In genomic region chr20:35661908-35662307, GRCh38 we compare ENCODE assay signal across 11 cellular contexts. TPM values are rescaled to one million over a fixed set of nuclear protein-coding genes. Genes with fewer than 3 reads are reported as not detected.
DNase-seq lines count a peak whose midpoint lies in the region; ATAC-seq, FAIRE-seq and TF ChIP-seq lines count a peak whose summit lies in the region.
"Had no signal": no experiment of that assay in that cellular context is flagged by ENCODE, and none has a peak within 500 bp of the region (broad histone marks: within the 10 kb centered on the region; RNA-seq: fewer than 3 reads in every experiment).

No MANE protein-coding gene starts in this region.

- DNase-seq in activated CD8-positive, alpha-beta memory T cell treated with anti-CD3 and anti-CD28 coated beads, Interleukin-2, amount 10 ng/mL, durations not matched to agents 7 days and 5 days: no peak
- no peak for DNase-seq in activated CD8-positive, alpha-beta memory T cell treated with anti-CD3 and anti-CD28 coated beads, Interleukin-2, amount 50 U/mL, for 48 hours
- DNase-seq in activated CD4-positive, alpha-beta memory T cell treated with anti-CD3 and anti-CD28 coated beads, Interleukin-2, amount 10 ng/mL, durations not matched to agents 7 days and 5 days: no peak
- no peak for DNase-seq in foreskin fibroblast
- no peak for DNase-seq in stimulated activated naive B cell treated with anti-CD40 and anti-IgM and Interleukin-4, amounts not matched to agents 10 μg/mL and 1 μg/mL and 100 μg/mL, for 72 hours
- DNase-seq in RCC 7860 (ENCODE audit: low spot score): no peak
- no peak for DNase-seq in stimulated activated CD4-positive, alpha-beta T cell treated with anti-CD3 and anti-CD28 coated beads, Interleukin-2, amount 100 ng/mL, for 24 hours
- no peak for DNase-seq in NCI-H2029 treated with DMSO at 0.1 percent for 48 hours (lab: John Stamatoyannopoulos, UW)
- DNase-seq: C1 segment of cervical spinal cord, occipital lobe had no signal

- H3K4me3 Mint-ChIP-seq in activated CD8-positive, alpha-beta memory T cell treated with anti-CD3 and anti-CD28 coated beads, Interleukin-2, amount 10 ng/mL, durations not matched to agents 7 days and 5 days: peak overlapping the region; percentile 96
- H3K4me3 Mint-ChIP-seq in activated CD4-positive, alpha-beta memory T cell treated with anti-CD3 and anti-CD28 coated beads, Interleukin-2, amount 10 ng/mL, durations not matched to agents 7 days and 5 days: peak overlapping the region; percentile 95
- H3K4me3 Mint-ChIP-seq in stimulated activated naive B cell treated with anti-CD40 and anti-IgM and Interleukin-4, amounts not matched to agents 10 μg/mL and 1 μg/mL and 100 μg/mL, for 72 hours: peak overlapping the region; percentile 94 to 97

- peaks cover 59% of the 10 kb centered on the region for H3K4me1 Mint-ChIP-seq in activated CD8-positive, alpha-beta memory T cell treated with anti-CD3 and anti-CD28 coated beads, Interleukin-2, amount 10 ng/mL, durations not matched to agents 7 days and 5 days
- H3K4me1 Mint-ChIP-seq in activated CD4-positive, alpha-beta memory T cell treated with anti-CD3 and anti-CD28 coated beads, Interleukin-2, amount 10 ng/mL, durations not matched to agents 7 days and 5 days: peaks cover 67% of the 10 kb centered on the region
- peaks cover 23 to 55% of the 10 kb centered on the region in 2 donors for H3K4me1 Mint-ChIP-seq in stimulated activated naive B cell treated with anti-CD40 and anti-IgM and Interleukin-4, amounts not matched to agents 10 μg/mL and 1 μg/mL and 100 μg/mL, for 72 hours

- H3K9me3 Mint-ChIP-seq in activated CD8-positive, alpha-beta memory T cell treated with anti-CD3 and anti-CD28 coated beads, Interleukin-2, amount 10 ng/mL, durations not matched to agents 7 days and 5 days (ENCODE audit: low read depth): no peaks in the 10 kb centered on the region
- H3K9me3 Mint-ChIP-seq in activated CD4-positive, alpha-beta memory T cell treated with anti-CD3 and anti-CD28 coated beads, Interleukin-2, amount 10 ng/mL, durations not matched to agents 7 days and 5 days: no peaks in the 10 kb centered on the region
- no peaks in the 10 kb centered on the region for H3K9me3 Mint-ChIP-seq in stimulated activated naive B cell treated with anti-CD40 and anti-IgM and Interleukin-4, amounts not matched to agents 10 μg/mL and 1 μg/mL and 100 μg/mL, for 72 hours

- no peak for TF ChIP-seq CTCF in foreskin fibroblast (IDR thresholded peaks at IDR 0.05; ENCODE audit: low read depth, low read length)

- H3K27ac Mint-ChIP-seq in activated CD8-positive, alpha-beta memory T cell treated with anti-CD3 and anti-CD28 coated beads, Interleukin-2, amount 10 ng/mL, durations not matched to agents 7 days and 5 days: peak overlapping the region; percentile 95
- H3K27ac Mint-ChIP-seq in activated CD4-positive, alpha-beta memory T cell treated with anti-CD3 and anti-CD28 coated beads, Interleukin-2, amount 10 ng/mL, durations not matched to agents 7 days and 5 days: peak overlapping the region; percentile 98
- peak overlapping the region; percentile 48 for H3K27ac Mint-ChIP-seq in stimulated activated naive B cell treated with anti-CD40 and anti-IgM and Interleukin-4, amounts not matched to agents 10 μg/mL and 1 μg/mL and 100 μg/mL, for 72 hours

- H3K36me3 Mint-ChIP-seq in activated CD8-positive, alpha-beta memory T cell treated with anti-CD3 and anti-CD28 coated beads, Interleukin-2, amount 10 ng/mL, durations not matched to agents 7 days and 5 days: peaks cover 37% of the 10 kb centered on the region
- peaks cover 48% of the 10 kb centered on the region for H3K36me3 Mint-ChIP-seq in activated CD4-positive, alpha-beta memory T cell treated with anti-CD3 and anti-CD28 coated beads, Interleukin-2, amount 10 ng/mL, durations not matched to agents 7 days and 5 days (ENCODE audit: low read depth)
- H3K36me3 Mint-ChIP-seq in stimulated activated naive B cell treated with anti-CD40 and anti-IgM and Interleukin-4, amounts not matched to agents 10 μg/mL and 1 μg/mL and 100 μg/mL, for 72 hours: peaks cover 17 to 38% of the 10 kb centered on the region in 2 donors

- peak overlapping the region; percentile 79 to 87 for H3K4me3 ChIP-seq in foreskin fibroblast (ENCODE audit: low read depth in 1 of 2, low read length in 2 of 2)

- POLR2A ChIA-PET in activated CD4-positive, alpha-beta memory T cell treated with anti-CD3 and anti-CD28 coated beads, Interleukin-2, amount 10 ng/mL, durations not matched to agents 7 days and 5 days (lab: Charles Lee): interaction anchor here (0.9 to 10.3 kb wide), 10 partner anchors 12 to 291 kb away, joined by 3 to 198 read pairs (median 16); partner anchors contain the start of genes NFS1, RBM39, ROMO1 and SPAG4

- CTCF ChIA-PET in activated CD8-positive, alpha-beta memory T cell treated with anti-CD3 and anti-CD28 coated beads, Interleukin-2, amount 10 ng/mL, durations not matched to agents 7 days and 5 days (lab: Charles Lee): interaction anchor here (0.8 to 8.2 kb wide), 3 partner anchors 10 to 61 kb away, joined by 3 to 59 read pairs (median 13); no protein-coding TSS in a partner anchor
- CTCF ChIA-PET in activated CD4-positive, alpha-beta memory T cell treated with anti-CD3 and anti-CD28 coated beads, Interleukin-2, amount 10 ng/mL, durations not matched to agents 7 days and 5 days (lab: Charles Lee): interaction anchor here (0.9 kb wide), 1 partner anchor 46 kb away, joined by 4 read pairs; the partner anchor contains the start of gene SPAG4

- FAIRE-seq in RCC 7860 (lab: Jason Lieb, UNC): no peak
- FAIRE-seq: urothelium cell line had no signal

- H3K27me3 Mint-ChIP-seq in activated CD8-positive, alpha-beta memory T cell treated with anti-CD3 and anti-CD28 coated beads, Interleukin-2, amount 10 ng/mL, durations not matched to agents 7 days and 5 days: no peaks in the 10 kb centered on the region
- H3K27me3 Mint-ChIP-seq in activated CD4-positive, alpha-beta memory T cell treated with anti-CD3 and anti-CD28 coated beads, Interleukin-2, amount 10 ng/mL, durations not matched to agents 7 days and 5 days: no peaks in the 10 kb centered on the region
- H3K27me3 Mint-ChIP-seq in stimulated activated naive B cell treated with anti-CD40 and anti-IgM and Interleukin-4, amounts not matched to agents 10 μg/mL and 1 μg/mL and 100 μg/mL, for 72 hours: no peaks in the 10 kb centered on the region

- no peak for ATAC-seq in activated CD8-positive, alpha-beta memory T cell treated with anti-CD3 and anti-CD28 coated beads, Interleukin-2, amount 10 ng/mL, durations not matched to agents 7 days and 5 days
- ATAC-seq in stimulated activated naive B cell treated with anti-CD40 and anti-IgM and Interleukin-4, amounts not matched to agents 10 μg/mL and 1 μg/mL and 100 μg/mL, for 72 hours (replicated peaks): no peak

RNA-seq across cellular contexts. Expression of gene CPNE1, which starts 2.8 kb away (rescaled TPM):
- total RNA-seq in activated CD8-positive, alpha-beta memory T cell treated with anti-CD3 and anti-CD28 coated beads, Interleukin-2, amount 10 ng/mL, durations not matched to agents 7 days and 5 days: 100 to 1,000 TPM; 277 to 286 TPM
- 100 to 1,000 TPM; 239 to 243 TPM for total RNA-seq in activated CD4-positive, alpha-beta memory T cell treated with anti-CD3 and anti-CD28 coated beads, Interleukin-2, amount 10 ng/mL, durations not matched to agents 7 days and 5 days

RNA-seq across cellular contexts. Expression of gene RBM12, which starts 2.8 kb away (rescaled TPM):
- 100 to 1,000 TPM; 101 to 137 TPM for total RNA-seq in activated CD8-positive, alpha-beta memory T cell treated with anti-CD3 and anti-CD28 coated beads, Interleukin-2, amount 10 ng/mL, durations not matched to agents 7 days and 5 days
- total RNA-seq in activated CD4-positive, alpha-beta memory T cell treated with anti-CD3 and anti-CD28 coated beads, Interleukin-2, amount 10 ng/mL, durations not matched to agents 7 days and 5 days: 100 to 1,000 TPM; 115 to 116 TPM

RNA-seq across cellular contexts. Expression of gene NFS1, which starts 37.2 kb away (rescaled TPM):
- 10 to 100 TPM; 34.6 to 35.1 TPM for total RNA-seq in activated CD8-positive, alpha-beta memory T cell treated with anti-CD3 and anti-CD28 coated beads, Interleukin-2, amount 10 ng/mL, durations not matched to agents 7 days and 5 days
- 10 to 100 TPM; 28.3 to 30.8 TPM for total RNA-seq in activated CD4-positive, alpha-beta memory T cell treated with anti-CD3 and anti-CD28 coated beads, Interleukin-2, amount 10 ng/mL, durations not matched to agents 7 days and 5 days

RNA-seq across cellular contexts. Expression of gene ROMO1, which starts 37.3 kb away (rescaled TPM):
- total RNA-seq in activated CD8-positive, alpha-beta memory T cell treated with anti-CD3 and anti-CD28 coated beads, Interleukin-2, amount 10 ng/mL, durations not matched to agents 7 days and 5 days: 100 to 1,000 TPM; 115 to 122 TPM
- 100 to 1,000 TPM in 1 of 2 experiments, 10 to 100 TPM in 1; 98.4 to 114 TPM for total RNA-seq in activated CD4-positive, alpha-beta memory T cell treated with anti-CD3 and anti-CD28 coated beads, Interleukin-2, amount 10 ng/mL, durations not matched to agents 7 days and 5 days

RNA-seq across cellular contexts. Expression of gene SPAG4, which starts 46.3 kb away (rescaled TPM):
- total RNA-seq in activated CD8-positive, alpha-beta memory T cell treated with anti-CD3 and anti-CD28 coated beads, Interleukin-2, amount 10 ng/mL, durations not matched to agents 7 days and 5 days: 1 to 10 TPM; 4.3 to 5.2 TPM
- 1 to 10 TPM; 6.5 to 6.9 TPM for total RNA-seq in activated CD4-positive, alpha-beta memory T cell treated with anti-CD3 and anti-CD28 coated beads, Interleukin-2, amount 10 ng/mL, durations not matched to agents 7 days and 5 days

Comparison
In these comparisons a context has a peak if more than half of its experiments do, and no peak if none do; other contexts are left out.
1. H3K27ac Mint-ChIP-seq: peak in every context shown above with its lines; median percentile 98 in activated CD4-positive, alpha-beta memory T cell treated with anti-CD3 and anti-CD28 coated beads, Interleukin-2, amount 10 ng/mL, durations not matched to agents 7 days and 5 days; 95 in activated CD8-positive, alpha-beta memory T cell treated with anti-CD3 and anti-CD28 coated beads, Interleukin-2, amount 10 ng/mL, durations not matched to agents 7 days and 5 days; 48 in stimulated activated naive B cell treated with anti-CD40 and anti-IgM and Interleukin-4, amounts not matched to agents 10 μg/mL and 1 μg/mL and 100 μg/mL, for 72 hours.